ENCODE assay signal across 13 cellular contexts in genomic region chr5:115423541-115423940, GRCh38.
DNase-seq lines count a peak whose midpoint lies in the region; ATAC-seq, FAIRE-seq and TF ChIP-seq lines count a peak whose summit lies in the region.
"Had no signal": no experiment of that assay in that cellular context is flagged by ENCODE, and none has a peak within 500 bp of the region (broad histone marks: within the 10 kb centered on the region; RNA-seq: fewer than 3 reads in every experiment).

No MANE protein-coding gene starts in this region.

- H2AFZ ChIP-seq in endothelial cell of umbilical vein (ENCODE audit: low read depth, low read length), result peak overlapping the region; percentile 82

- H3K9me3 Mint-ChIP-seq in activated CD8-positive, alpha-beta T cell treated with anti-CD3 and anti-CD28 coated beads for 36 hours, result no peaks in the 10 kb centered on the region
- H3K9me3 Mint-ChIP-seq: nephron progenitor cell had no signal

- H3K4me3 ChIP-seq in endothelial cell of umbilical vein (replicated peaks in 1 of 3; ENCODE audit: insufficient read depth in 1 of 3, low read depth in 1 of 3, low read length in 3 of 3), result no peak overlapping the region
- H3K4me3 ChIP-seq in lung, result no peak overlapping the region
- H3K4me3 ChIP-seq in thyroid gland (replicated peaks in 1 of 3), result no peak overlapping the region

- WGBS in lung, 2 donors, result 41 to 72% methylated on average over 5 of the region's 5 CpGs
- WGBS in thyroid gland, 2 donors, result 24 to 28% methylated on average over 4 to 5 of the region's 5 CpGs

- ATAC-seq in lung (ENCODE audit: insufficient read depth, low FRiP score) (no peak), HG03039 (IDR thresholded peaks at IDR 0.05; ENCODE audit: unreplicated experiment) (no peak)
- ATAC-seq in activated CD8-positive, alpha-beta T cell treated with anti-CD3 and anti-CD28 coated beads for 36 hours, result no peak

- no peak overlapping the region for H3K4me2 ChIP-seq in endothelial cell of umbilical vein (ENCODE audit: insufficient read depth, low read length)

- H3K27ac Mint-ChIP-seq in activated CD8-positive, alpha-beta T cell treated with anti-CD3 and anti-CD28 coated beads for 36 hours, result no peak overlapping the region
- H3K27ac Mint-ChIP-seq: nephron progenitor cell; stimulated activated naive CD8-positive, alpha-beta T cell treated with anti-CD3 and anti-CD28 coated beads, Interleukin-15, Interleukin-2, amounts not matched to agents 100 ng/mL and 50 ng/mL, for 24 hours had no signal

- H4K20me1 ChIP-seq in endothelial cell of umbilical vein (replicated peaks; ENCODE audit: control insufficient read depth, extremely low read depth, insufficient read depth, low read length), result no peaks in the 10 kb centered on the region

- H3K27ac ChIP-seq in endothelial cell of umbilical vein (ENCODE audit: insufficient read depth, low read depth, low read length) (no peak overlapping the region), lung (ENCODE audit: low read depth in 1 of 2, low read length in 1 of 2) (peak overlapping the region; percentile 57 to 73), thyroid gland (peak overlapping the region; percentile 23 to 49 (median 38))

- H3K27me3 ChIP-seq in endothelial cell of umbilical vein (ENCODE audit: control insufficient read depth in 2 of 2, insufficient read depth in 2 of 2, low read length in 2 of 2) (no peaks in the 10 kb centered on the region), lung (ENCODE audit: control insufficient read depth, insufficient read depth) (no peaks in the 10 kb centered on the region), thyroid gland (no peaks in the 10 kb centered on the region)

- CTCF ChIA-PET in endothelial cell of umbilical vein (lab: Charles Lee), result interaction anchor here (1.2 kb wide), 1 partner anchor 151 kb away, joined by 5 read pairs; no protein-coding TSS in a partner anchor
- CTCF ChIA-PET in activated CD8-positive, alpha-beta T cell treated with anti-CD3 and anti-CD28 coated beads for 36 hours (lab: Charles Lee), result no interaction called here

- peaks cover 32% of the 10 kb centered on the region for H3K4me1 ChIP-seq in endothelial cell of umbilical vein (ENCODE audit: control insufficient read depth, extremely low read depth, insufficient read depth, low read length)
- peaks cover 7 to 24% of the 10 kb centered on the region in 2 donors for H3K4me1 ChIP-seq in lung (ENCODE audit: control insufficient read depth in 2 of 2, insufficient read depth in 2 of 2, low read length in 2 of 2)
- H3K4me1 ChIP-seq in thyroid gland, result peaks cover 3 to 16% of the 10 kb centered on the region in 2 donors

- TF ChIP-seq CTCF in endothelial cell of umbilical vein (IDR thresholded peaks at IDR 0.05; ENCODE audit: extremely low read depth in 1 of 2, insufficient read depth in 1 of 2, low read depth in 1 of 2, low read length in 2 of 2) (no peak), lung (IDR thresholded peaks at IDR 0.05; ENCODE audit: control extremely low read depth, extremely low read depth) (no peak), thyroid gland (IDR thresholded peaks at IDR 0.05) (no peak)
- TF ChIP-seq CTCF in activated CD8-positive, alpha-beta T cell treated with anti-CD3 and anti-CD28 coated beads for 36 hours (IDR thresholded peaks at IDR 0.05), result no peak

- no peak overlapping the region for H3K4me3 Mint-ChIP-seq in activated CD8-positive, alpha-beta T cell treated with anti-CD3 and anti-CD28 coated beads for 36 hours
- H3K4me3 Mint-ChIP-seq: nephron progenitor cell; stimulated activated naive CD8-positive, alpha-beta T cell treated with anti-CD3 and anti-CD28 coated beads, Interleukin-15, Interleukin-2, amounts not matched to agents 100 ng/mL and 50 ng/mL, for 24 hours had no signal

- H3K9me1 ChIP-seq in endothelial cell of umbilical vein (replicated peaks; ENCODE audit: control insufficient read depth, extremely low read depth, insufficient read depth, low read length), result no peaks in the 10 kb centered on the region

- POLR2A ChIA-PET in endothelial cell of umbilical vein (lab: Charles Lee), result no interaction called here
- POLR2A ChIA-PET in activated CD8-positive, alpha-beta T cell treated with anti-CD3 and anti-CD28 coated beads for 36 hours (lab: Charles Lee), result no interaction called here

- no peak overlapping the region for H3K9ac ChIP-seq in endothelial cell of umbilical vein (replicated peaks; ENCODE audit: extremely low read depth, insufficient read depth, low read length)

- H3K9me3 ChIP-seq in endothelial cell of umbilical vein (replicated peaks; ENCODE audit: control insufficient read depth, insufficient read depth, low read length) (no peaks in the 10 kb centered on the region), lung (ENCODE audit: control insufficient read depth in 2 of 2, insufficient read depth in 1 of 2, low read length in 1 of 2) (no peaks in the 10 kb centered on the region), thyroid gland (no peaks in the 10 kb centered on the region)

- H3K36me3 Mint-ChIP-seq in activated CD8-positive, alpha-beta T cell treated with anti-CD3 and anti-CD28 coated beads for 36 hours (ENCODE audit: low read depth), result no peaks in the 10 kb centered on the region

- peaks cover 19% of the 10 kb centered on the region for H3K27me3 Mint-ChIP-seq in activated CD8-positive, alpha-beta T cell treated with anti-CD3 and anti-CD28 coated beads for 36 hours

- no TSS peak for BruUV-seq in endothelial cell of umbilical vein (replicated peaks; lab: Mats Ljungman, UMichigan)

- no peak for FAIRE-seq in endothelial cell of umbilical vein (lab: Jason Lieb, UNC)

- TF ChIP-seq POLR2A in endothelial cell of umbilical vein (IDR thresholded peaks at IDR 0.05; ENCODE audit: low read depth, low read length), result no peak
- no peak for TF ChIP-seq POLR2A in thyroid gland (IDR thresholded peaks at IDR 0.05)

- no peaks in the 10 kb centered on the region for H3K79me2 ChIP-seq in endothelial cell of umbilical vein (ENCODE audit: control insufficient read depth, insufficient read depth, low read length)

- no peaks in the 10 kb centered on the region for H3K36me3 ChIP-seq in endothelial cell of umbilical vein (ENCODE audit: control insufficient read depth in 2 of 2, extremely low read depth in 1 of 2, insufficient read depth in 2 of 2, low read length in 2 of 2)
- H3K36me3 ChIP-seq in lung (ENCODE audit: control insufficient read depth in 2 of 2, insufficient read depth in 2 of 2, low read length in 2 of 2), result no peaks in the 10 kb centered on the region
- H3K36me3 ChIP-seq in thyroid gland, result no peaks in the 10 kb centered on the region

- intact Hi-C loops in endothelial cell of umbilical vein (cut with micrococcal nuclease), result loop anchor here (2.0 kb wide), 1 partner anchor 31 kb away; no protein-coding TSS in a partner anchor
- intact Hi-C loops in thyroid gland (cut with DNase I), result no loop called here
- intact Hi-C loops in activated CD8-positive, alpha-beta T cell treated with anti-CD3 and anti-CD28 coated beads for 36 hours (cut with micrococcal nuclease), result no loop called here

- DNase-seq in NCI-H82 (lab: John Stamatoyannopoulos, UW), result peak; percentile 77
- peak; percentile 55 for DNase-seq in endothelial cell of umbilical vein (ENCODE audit: low read depth, low spot score)
- DNase-seq in lung (ENCODE audit: low spot score), result peak; percentile 42
- peak; percentile 44 to 74 for DNase-seq in thyroid gland
- DNase-seq in activated CD8-positive, alpha-beta T cell treated with anti-CD3 and anti-CD28 coated beads for 36 hours, result no peak
- DNase-seq in putamen (ENCODE audit: low spot score), result no peak
- DNase-seq in NCI-H128 (lab: John Stamatoyannopoulos, UW; ENCODE audit: unreplicated experiment), result no peak
- DNase-seq: activated gamma-delta T cell treated with Interleukin-2 at 50 U/mL for 16 hours; NCI-H2081 treated with DMSO at 0.1 percent for 48 hours; nephron progenitor cell; stimulated activated CD4-positive, alpha-beta T cell treated with anti-CD3 and anti-CD28 coated beads, Interleukin-2, amount 100 ng/mL, for 48 hours had no signal

- dilution Hi-C loops in endothelial cell of umbilical vein (cut with MboI; ENCODE audit: extremely low pct_ligation_motif_present, low sequenced_read_pairs), result no loop called here

- no peaks in the 10 kb centered on the region for H3K4me1 Mint-ChIP-seq in activated CD8-positive, alpha-beta T cell treated with anti-CD3 and anti-CD28 coated beads for 36 hours (ENCODE audit: low read depth)

TF ChIP-seq in endothelial cell of umbilical vein, 7 proteins besides CTCF, POLR2A, EP300 and RAD21:
- TF ChIP-seq FOS (IDR thresholded peaks at IDR 0.05; ENCODE audit: borderline replicate concordance, insufficient read depth, low read length) (no peak), GATA2 (IDR thresholded peaks at IDR 0.05; ENCODE audit: insufficient read depth, insufficient read length, low read depth, low read length) (no peak), JUN (IDR thresholded peaks at IDR 0.05; ENCODE audit: borderline replicate concordance, insufficient read depth, insufficient read length, low read depth) (no peak), MYC (IDR thresholded peaks at IDR 0.05; ENCODE audit: low read depth, low read length) (no peak), EZH2 (IDR thresholded peaks at IDR 0.05; ENCODE audit: borderline replicate concordance, low read depth, low read length, severe bottlenecking) (no peak), POLR2AphosphoS5 (IDR thresholded peaks at IDR 0.05; ENCODE audit: insufficient read depth, low read depth, low read length) (no peak), MAX (IDR thresholded peaks at IDR 0.05; ENCODE audit: insufficient read depth, insufficient read length) (no peak)

Comparison
In these comparisons a context has a peak if more than half of its experiments do, and no peak if none do; other contexts are left out.
1. DNase-seq: peak in NCI-H82 (single experiment), endothelial cell of umbilical vein (single experiment), lung (single experiment) and thyroid gland (2 of 2); none in activated CD8-positive, alpha-beta T cell treated with anti-CD3 and anti-CD28 coated beads for 36 hours (single experiment), putamen (single experiment) and NCI-H128 (single experiment).